8 cellular contexts compared by ENCODE assay signal in genomic region chr4:89109841-89110540, GRCh38. TPM values are rescaled to one million over a fixed set of nuclear protein-coding genes. Genes with fewer than 3 reads are reported as not detected.
DNase-seq lines count a peak whose midpoint lies in the region; ATAC-seq and TF ChIP-seq lines count a peak whose summit lies in the region.

No MANE protein-coding gene starts in this region.

- no peaks in the 10 kb centered on the region for H3K9me3 Mint-ChIP-seq in activated T-helper 1 cell treated with anti-CD3 and anti-CD28 coated beads, Interleukin-12 subunit alpha, Interleukin-12 subunit beta, Interleukin-2, Interleukin-4 antibody, amounts not matched to agents 30 ng/mL and 10 ng/mL and 1 ng/mL, durations not matched to agents 14 hours and 24 hours and 36 hours

- in situ Hi-C loops in gastrocnemius medialis (cut with MboI; ENCODE audit: low sequenced_read_pairs in 4 of 4) = loop anchor here in 1 of 4 donors (10.0 kb wide), 1 partner anchor 55 kb away; the partner anchor contains the start of gene FAM13A

- peaks cover 20% of the 10 kb centered on the region for H3K27me3 Mint-ChIP-seq in activated T-helper 1 cell treated with anti-CD3 and anti-CD28 coated beads, Interleukin-12 subunit alpha, Interleukin-12 subunit beta, Interleukin-2, Interleukin-4 antibody, amounts not matched to agents 30 ng/mL and 10 ng/mL and 1 ng/mL, durations not matched to agents 14 hours and 24 hours and 36 hours (ENCODE audit: insufficient read depth)

- peak overlapping the region in 2 of 4 donors; percentile 87 to 91 for H3K27ac ChIP-seq in gastrocnemius medialis

- peak overlapping the region; percentile 71 for H3K27ac Mint-ChIP-seq in activated T-helper 1 cell treated with anti-CD3 and anti-CD28 coated beads, Interleukin-12 subunit alpha, Interleukin-12 subunit beta, Interleukin-2, Interleukin-4 antibody, amounts not matched to agents 30 ng/mL and 10 ng/mL and 1 ng/mL, durations not matched to agents 14 hours and 24 hours and 36 hours

- no peaks in the 10 kb centered on the region for H3K36me3 ChIP-seq in gastrocnemius medialis

- peaks cover 27% of the 10 kb centered on the region for H3K4me1 Mint-ChIP-seq in activated T-helper 1 cell treated with anti-CD3 and anti-CD28 coated beads, Interleukin-12 subunit alpha, Interleukin-12 subunit beta, Interleukin-2, Interleukin-4 antibody, amounts not matched to agents 30 ng/mL and 10 ng/mL and 1 ng/mL, durations not matched to agents 14 hours and 24 hours and 36 hours (ENCODE audit: low read depth)

- DNase-seq in HFF-Myc (ENCODE audit: extremely low read depth, low read depth) (no peak), gastrocnemius medialis (no peak), middle frontal gyrus (ENCODE audit: extremely low spot score, low spot score) (no peak), NCI-H1092 (lab: John Stamatoyannopoulos, UW) (no peak)
- DNase-seq in activated T-helper 1 cell treated with anti-CD3 and anti-CD28 coated beads, Interleukin-12 subunit alpha, Interleukin-12 subunit beta, Interleukin-2, Interleukin-4 antibody, amounts not matched to agents 30 ng/mL and 10 ng/mL and 1 ng/mL, durations not matched to agents 14 hours and 24 hours and 36 hours (ENCODE audit: low spot score) = no peak

- intact Hi-C loops in activated T-helper 1 cell treated with anti-CD3 and anti-CD28 coated beads, Interleukin-12 subunit alpha, Interleukin-12 subunit beta, Interleukin-2, Interleukin-4 antibody, amounts not matched to agents 30 ng/mL and 10 ng/mL and 1 ng/mL, durations not matched to agents 14 hours and 24 hours and 36 hours (cut with micrococcal nuclease) = loop anchor here (2.0 to 10.0 kb wide), 12 partner anchors 49 to 1103 kb away; partner anchors contain the start of genes GPRIN3, HERC5, PKD2 and SNCA
- intact Hi-C loops in gastrocnemius medialis (cut with DNase I; ENCODE audit: low total_unique reads) = loop anchor here (2.0 to 10.0 kb wide), 7 partner anchors 85 to 1688 kb away; partner anchors contain the start of genes HERC3, NUDT9, PPM1K and PYURF

- peak overlapping the region; percentile 86 for H3K4me3 Mint-ChIP-seq in activated T-helper 1 cell treated with anti-CD3 and anti-CD28 coated beads, Interleukin-12 subunit alpha, Interleukin-12 subunit beta, Interleukin-2, Interleukin-4 antibody, amounts not matched to agents 30 ng/mL and 10 ng/mL and 1 ng/mL, durations not matched to agents 14 hours and 24 hours and 36 hours

- ATAC-seq in gastrocnemius medialis = no peak
- no peak for ATAC-seq in GM18505 (IDR thresholded peaks at IDR 0.05; ENCODE audit: unreplicated experiment)
- no peak for ATAC-seq in HG02870 (IDR thresholded peaks at IDR 0.05; ENCODE audit: unreplicated experiment)

- H3K4me3 ChIP-seq in HFF-Myc (replicated peaks; ENCODE audit: low read depth, low read length) = peak overlapping the region; percentile 69
- peak overlapping the region; percentile 66 for H3K4me3 ChIP-seq in iPS-11a (ENCODE audit: low read depth, low read length)
- H3K4me3 ChIP-seq in gastrocnemius medialis = peak overlapping the region; percentile 71 to 95 (median 88)

- no peaks in the 10 kb centered on the region for H3K27me3 ChIP-seq in gastrocnemius medialis

- TF ChIP-seq CTCF in HFF-Myc (IDR thresholded peaks at IDR 0.05; ENCODE audit: low read depth, low read length, missing control alignments) (no peak), gastrocnemius medialis (IDR thresholded peaks at IDR 0.05 in 4 of 5, conservative IDR thresholded peaks at IDR 0.05 in 1 of 5) (no peak)

- H3K9me3 ChIP-seq in gastrocnemius medialis = no peaks in the 10 kb centered on the region

- no peaks in the 10 kb centered on the region for H3K36me3 Mint-ChIP-seq in activated T-helper 1 cell treated with anti-CD3 and anti-CD28 coated beads, Interleukin-12 subunit alpha, Interleukin-12 subunit beta, Interleukin-2, Interleukin-4 antibody, amounts not matched to agents 30 ng/mL and 10 ng/mL and 1 ng/mL, durations not matched to agents 14 hours and 24 hours and 36 hours (ENCODE audit: low read depth)

- H3K4me1 ChIP-seq in gastrocnemius medialis = peaks cover 9 to 13% of the 10 kb centered on the region in 2 donors

- TF ChIP-seq POLR2A in gastrocnemius medialis (IDR thresholded peaks at IDR 0.05) = no peak
- TF ChIP-seq POLR2A in GM18505 (IDR thresholded peaks at IDR 0.05; ENCODE audit: borderline replicate concordance, extremely low read depth, insufficient read depth, insufficient read length) = no peak

RNA-seq across cellular contexts. Expression of gene TIGD2, which starts 1.3 kb away (rescaled TPM):
- 2.0 and 2.3 TPM in 2 replicates for total RNA-seq in activated T-helper 1 cell treated with anti-CD3 and anti-CD28 coated beads, Interleukin-12 subunit alpha, Interleukin-12 subunit beta, Interleukin-2, Interleukin-4 antibody, amounts not matched to agents 30 ng/mL and 10 ng/mL and 1 ng/mL, durations not matched to agents 14 hours and 24 hours and 36 hours
- 1 to 10 TPM; 1.7 to 2.8 (median 2.4) TPM for total RNA-seq in gastrocnemius medialis

RNA-seq across cellular contexts. Expression of gene FAM13A, which starts 53.0 kb away (rescaled TPM):
- total RNA-seq in activated T-helper 1 cell treated with anti-CD3 and anti-CD28 coated beads, Interleukin-12 subunit alpha, Interleukin-12 subunit beta, Interleukin-2, Interleukin-4 antibody, amounts not matched to agents 30 ng/mL and 10 ng/mL and 1 ng/mL, durations not matched to agents 14 hours and 24 hours and 36 hours = 0.61 and 3.0 TPM in 2 replicates
- 10 to 100 TPM in 3 of 4 donors, 1 to 10 TPM in 1; 6.7 to 14.1 (median 11.4) TPM for total RNA-seq in gastrocnemius medialis
